ENCODE assay signal across 26 cellular contexts in the genomic region with DNA sequence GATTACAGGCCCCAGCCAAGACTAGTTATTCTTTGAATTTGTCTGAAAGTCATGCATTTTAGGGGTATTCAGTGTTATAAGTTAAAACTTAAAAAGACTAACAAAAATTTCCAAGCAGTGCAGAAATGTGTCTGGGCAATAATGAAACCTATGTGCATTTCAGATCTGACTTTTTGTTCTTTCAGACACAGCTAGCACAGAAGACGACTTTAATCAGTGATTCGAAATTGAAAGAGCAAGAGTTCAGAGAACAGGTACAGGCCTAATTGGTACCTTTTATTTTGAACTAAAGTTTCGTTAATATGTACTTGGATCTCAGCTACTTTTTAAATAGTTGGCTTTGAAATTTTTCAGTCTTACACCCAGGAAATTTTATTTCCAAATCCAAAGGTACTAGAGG.
"Had no signal": no experiment of that assay in that cellular context is flagged by ENCODE, and none has a peak within 500 bp of the region (broad histone marks: within the 10 kb centered on the region; RNA-seq: fewer than 3 reads in every experiment).

No MANE protein-coding gene starts in this region.

- H3K27me3 ChIP-seq: left lung, pancreas, sigmoid colon, spleen, tibial nerve, uterus had no signal

- H3K4me1 Mint-ChIP-seq: naive thymus-derived CD8-positive, alpha-beta T cell; nephron; neural crest cell; stimulated activated effector memory CD8-positive, alpha-beta T cell treated with anti-CD3 and anti-CD28 coated beads, Interleukin-12 subunit alpha, Interleukin-12 subunit beta, amount 100 ng/mL, for 72 hours had no signal

- H3K4me1 ChIP-seq: left lung, lower lobe of right lung, pancreas, prostate gland, sigmoid colon, spleen, tibial nerve, uterus had no signal

- H3K4me3 Mint-ChIP-seq: naive thymus-derived CD8-positive, alpha-beta T cell; nephron; neural crest cell; stimulated activated effector memory CD8-positive, alpha-beta T cell treated with anti-CD3 and anti-CD28 coated beads, Interleukin-12 subunit alpha, Interleukin-12 subunit beta, amount 100 ng/mL, for 72 hours; stimulated activated naive CD8-positive, alpha-beta T cell treated with anti-CD3 and anti-CD28 coated beads, Interleukin-15, Interleukin-2, amounts not matched to agents 100 ng/mL and 50 ng/mL, for 24 hours; type B pancreatic cell had no signal

- H3K27ac Mint-ChIP-seq: nephron; stimulated activated effector memory CD8-positive, alpha-beta T cell treated with anti-CD3 and anti-CD28 coated beads, Interleukin-12 subunit alpha, Interleukin-12 subunit beta, amount 100 ng/mL, for 72 hours; stimulated activated naive CD8-positive, alpha-beta T cell treated with anti-CD3 and anti-CD28 coated beads, Interleukin-15, Interleukin-2, amounts not matched to agents 100 ng/mL and 50 ng/mL, for 24 hours; type B pancreatic cell had no signal

- H3K9me3 Mint-ChIP-seq: neural crest cell; stimulated activated effector memory CD8-positive, alpha-beta T cell treated with anti-CD3 and anti-CD28 coated beads, Interleukin-12 subunit alpha, Interleukin-12 subunit beta, amount 100 ng/mL, for 72 hours; stimulated activated naive CD8-positive, alpha-beta T cell treated with anti-CD3 and anti-CD28 coated beads, Interleukin-15, Interleukin-2, amounts not matched to agents 100 ng/mL and 50 ng/mL, for 24 hours; type B pancreatic cell had no signal

- ATAC-seq: left cardiac atrium; naive thymus-derived CD8-positive, alpha-beta T cell; pancreas; right cardiac atrium; stimulated activated effector memory CD8-positive, alpha-beta T cell treated with anti-CD3 and anti-CD28 coated beads, Interleukin-12 subunit alpha, Interleukin-12 subunit beta, amount 100 ng/mL, for 72 hours had no signal

- H3K27ac ChIP-seq: left lung, lower lobe of right lung, pancreas, prostate gland, sigmoid colon, spleen, tibial nerve, uterus had no signal

- H3K36me3 ChIP-seq: uterus had no signal

- H3K27me3 Mint-ChIP-seq: naive thymus-derived CD8-positive, alpha-beta T cell; stimulated activated naive CD8-positive, alpha-beta T cell treated with anti-CD3 and anti-CD28 coated beads, Interleukin-15, Interleukin-2, amounts not matched to agents 100 ng/mL and 50 ng/mL, for 24 hours; type B pancreatic cell had no signal

- DNase-seq: hippocampal formation; kidney glomerular epithelial cell; left cardiac atrium; left lung; lower lobe of right lung; mammary epithelial cell; mesenchymal stem cell; naive thymus-derived CD8-positive, alpha-beta T cell; nucleus accumbens; pancreas; retina; right cardiac atrium; sigmoid colon; small intestine; spleen; stimulated activated CD4-positive, alpha-beta T cell treated with anti-CD3 and anti-CD28 coated beads, Interleukin-4, amount 100 ng/mL, for 24 hours; stimulated activated naive CD4-positive, alpha-beta T cell; substantia nigra; uterus had no signal

- H3K9me3 ChIP-seq: left lung, lower lobe of right lung, pancreas, prostate gland, sigmoid colon, tibial nerve, uterus had no signal

- H3K4me3 ChIP-seq: left lung, lower lobe of right lung, pancreas, prostate gland, sigmoid colon, spleen, tibial nerve, uterus had no signal
